Comparison of ENCODE assay signal across 23 cellular contexts in genomic region chr14:48125654-48126053, GRCh38.
DNase-seq lines count a peak whose midpoint lies in the region; ATAC-seq, FAIRE-seq and TF ChIP-seq lines count a peak whose summit lies in the region.
"Had no signal": no experiment of that assay in that cellular context is flagged by ENCODE, and none has a peak within 500 bp of the region (broad histone marks: within the 10 kb centered on the region; RNA-seq: fewer than 3 reads in every experiment).

No MANE protein-coding gene starts in this region.

- FAIRE-seq in HepG2 (lab: Jason Lieb, UNC): no peak
- FAIRE-seq: A549 had no signal

- H4K20me1 ChIP-seq in HepG2 (ENCODE audit: insufficient read depth, low read length): no peaks in the 10 kb centered on the region

- POLR2A ChIA-PET in HepG2 (lab: Yijun Ruan, JAX): no interaction called here

- no peak for ATAC-seq in stimulated activated naive B cell treated with anti-CD40 and anti-IgM and Interleukin-4, amounts not matched to agents 10 μg/mL and 1 μg/mL and 100 μg/mL, for 72 hours (replicated peaks)
- ATAC-seq in HepG2: no peak
- ATAC-seq: A549, natural killer cell, right lobe of liver had no signal

- no peaks in the 10 kb centered on the region for H3K4me1 Mint-ChIP-seq in stimulated activated naive B cell treated with anti-CD40 and anti-IgM and Interleukin-4, amounts not matched to agents 10 μg/mL and 1 μg/mL and 100 μg/mL, for 72 hours
- H3K4me1 Mint-ChIP-seq: natural killer cell had no signal

- H3K4me3 ChIP-seq in BE2C (ENCODE audit: low read depth, low read length) (no peak overlapping the region), iPS DF 6.9 (ENCODE audit: low read length) (no peak overlapping the region), HepG2 (replicated peaks in 1 of 3; ENCODE audit: insufficient read depth in 1 of 3, low read depth in 2 of 3, low read length in 3 of 3) (no peak overlapping the region)
- H3K4me3 ChIP-seq: A549, right lobe of liver, SJSA1, vagina had no signal

- H3K4me1 ChIP-seq in BE2C (peaks cover 2% of the 10 kb centered on the region), iPS DF 6.9 (ENCODE audit: control insufficient read depth, insufficient read depth, low read length) (no peaks in the 10 kb centered on the region), HepG2 (ENCODE audit: insufficient read depth, low read length) (no peaks in the 10 kb centered on the region)
- H3K4me1 ChIP-seq: A549, right lobe of liver, SJSA1, vagina had no signal

- WGBS in iPS DF 6.9 (ENCODE audit: insufficient coverage, insufficient read length): no CpG with 5 or more reads among the region's 4 CpGs
- WGBS in HepG2 (ENCODE audit: low lambda C conversion rate): 0% methylated on average over 4 of the region's 4 CpGs

- H3K27me3 Mint-ChIP-seq in stimulated activated naive B cell treated with anti-CD40 and anti-IgM and Interleukin-4, amounts not matched to agents 10 μg/mL and 1 μg/mL and 100 μg/mL, for 72 hours: no peaks in the 10 kb centered on the region
- H3K27me3 Mint-ChIP-seq: activated T-cell treated with anti-CD3 and anti-CD28 coated beads, Interleukin-2, amount 50 U/mL, for 24 hours; brain; stimulated activated naive CD8-positive, alpha-beta T cell treated with anti-CD3 and anti-CD28 coated beads, Interleukin-15, Interleukin-2, amounts not matched to agents 100 ng/mL and 50 ng/mL, for 24 hours had no signal

- no peaks in the 10 kb centered on the region for H3K9me3 Mint-ChIP-seq in stimulated activated naive B cell treated with anti-CD40 and anti-IgM and Interleukin-4, amounts not matched to agents 10 μg/mL and 1 μg/mL and 100 μg/mL, for 72 hours
- H3K9me3 Mint-ChIP-seq: activated T-cell treated with anti-CD3 and anti-CD28 coated beads, Interleukin-2, amount 50 U/mL, for 24 hours; brain; stimulated activated naive CD8-positive, alpha-beta T cell treated with anti-CD3 and anti-CD28 coated beads, Interleukin-15, Interleukin-2, amounts not matched to agents 100 ng/mL and 50 ng/mL, for 24 hours had no signal

- DNase-seq in BE2C (peak; percentile 19), H4 (ENCODE audit: low spot score) (peak; percentile 3), SHP77 (lab: John Stamatoyannopoulos, UW) (peak; percentile 75 to 81), iPS DF 6.9 (ENCODE audit: low read depth, low spot score) (peak; percentile 7), occipital lobe (lab: John Stamatoyannopoulos, UW) (no peak), HepG2 (ENCODE audit: low spot score) (no peak), AG08395 (ENCODE audit: low spot score) (no peak)
- DNase-seq in stimulated activated naive B cell treated with anti-CD40 and anti-IgM and Interleukin-4, amounts not matched to agents 10 μg/mL and 1 μg/mL and 100 μg/mL, for 72 hours: no peak
- DNase-seq: activated CD8-positive, alpha-beta memory T cell treated with anti-CD3 and anti-CD28 coated beads for 24 hours; activated T-cell treated with anti-CD3 and anti-CD28 coated beads, Interleukin-2, amount 50 U/mL, for 24 hours; effector CD8-positive, alpha-beta T cell; erythroblast; KBM-7; natural killer cell; NCI-H1436 treated with DMSO at 0.1 percent for 48 hours; NK-92 treated with Interleukin-12 subunit alpha and Interleukin-12 subunit beta, amount 100 ng/mL, for 24 hours; right lobe of liver; stimulated activated CD4-positive, alpha-beta T cell treated with anti-CD3 and anti-CD28 coated beads, Interleukin-15, amount 100 ng/mL, for 24 hours had no signal

- no TSS peak for BruUV-seq in HepG2 (replicated peaks; lab: Mats Ljungman, UMichigan)

- H2AFZ ChIP-seq in HepG2 (ENCODE audit: low read length): no peak overlapping the region

- CTCF ChIA-PET in HepG2 (lab: Yijun Ruan, JAX; ENCODE audit: low intra/inter-chr PET ratio, low total read pairs): no interaction called here

- TF ChIP-seq RAD21 in HepG2 (CRISPR knock-in tag; IDR thresholded peaks at IDR 0.05): no peak

- intact Hi-C loops in HepG2 (cut with micrococcal nuclease; ENCODE audit: unreplicated experiment): no loop called here

- no peaks in the 10 kb centered on the region for H3K27me3 ChIP-seq in BE2C
- H3K27me3 ChIP-seq in iPS DF 6.9 (ENCODE audit: control insufficient read depth, insufficient read depth, low read length): no peaks in the 10 kb centered on the region
- no peaks in the 10 kb centered on the region for H3K27me3 ChIP-seq in HepG2 (ENCODE audit: control insufficient read depth in 1 of 2, insufficient read depth in 2 of 2, low read length in 2 of 2)
- H3K27me3 ChIP-seq: right lobe of liver, SJSA1, vagina had no signal

- H3K4me2 ChIP-seq in HepG2 (ENCODE audit: low read depth, low read length): no peak overlapping the region
- H3K4me2 ChIP-seq: A549 had no signal

- H3K9me3 ChIP-seq in BE2C (no peaks in the 10 kb centered on the region), iPS DF 6.9 (ENCODE audit: control insufficient read depth, insufficient read depth, low read length) (no peaks in the 10 kb centered on the region), HepG2 (ENCODE audit: low read length) (peaks cover 4% of the 10 kb centered on the region)
- H3K9me3 ChIP-seq: right lobe of liver, SJSA1, vagina had no signal

- H3K4me3 Mint-ChIP-seq in stimulated activated naive B cell treated with anti-CD40 and anti-IgM and Interleukin-4, amounts not matched to agents 10 μg/mL and 1 μg/mL and 100 μg/mL, for 72 hours: no peak overlapping the region
- H3K4me3 Mint-ChIP-seq: activated T-cell treated with anti-CD3 and anti-CD28 coated beads, Interleukin-2, amount 50 U/mL, for 24 hours; brain; natural killer cell; stimulated activated naive CD8-positive, alpha-beta T cell treated with anti-CD3 and anti-CD28 coated beads, Interleukin-15, Interleukin-2, amounts not matched to agents 100 ng/mL and 50 ng/mL, for 24 hours had no signal

- TF ChIP-seq CTCF in BE2C (IDR thresholded peaks at IDR 0.05; ENCODE audit: low read depth, low read length) (no peak), HepG2 (CRISPR knock-in tag; IDR thresholded peaks at IDR 0.05) (no peak)

- TF ChIP-seq EP300 in HepG2 (IDR thresholded peaks at IDR 0.05; ENCODE audit: low read depth in 2 of 2, low read length in 2 of 2): no peak
- TF ChIP-seq EP300 in HepG2 (CRISPR knock-in tag; IDR thresholded peaks at IDR 0.05; ENCODE audit: borderline replicate concordance): no peak

- H3K79me2 ChIP-seq in HepG2 (ENCODE audit: insufficient read depth, low read length): no peaks in the 10 kb centered on the region

- no peaks in the 10 kb centered on the region for H3K36me3 ChIP-seq in BE2C
- no peaks in the 10 kb centered on the region for H3K36me3 ChIP-seq in iPS DF 6.9 (ENCODE audit: control insufficient read depth, insufficient read depth, low read length)
- no peaks in the 10 kb centered on the region for H3K36me3 ChIP-seq in HepG2 (replicated peaks in 1 of 2; ENCODE audit: control insufficient read depth in 1 of 2, insufficient read depth in 2 of 2, low read length in 2 of 2)
- H3K36me3 ChIP-seq: right lobe of liver, SJSA1, vagina had no signal

- H3K36me3 Mint-ChIP-seq in stimulated activated naive B cell treated with anti-CD40 and anti-IgM and Interleukin-4, amounts not matched to agents 10 μg/mL and 1 μg/mL and 100 μg/mL, for 72 hours: no peaks in the 10 kb centered on the region
- H3K36me3 Mint-ChIP-seq: brain, natural killer cell had no signal

- in situ Hi-C loops in HepG2 (cut with HindIII; ENCODE audit: extremely low pct_ligation_motif_present, low pct_unique_long_range_greater_than_20kb): no loop called here

- H3K27ac Mint-ChIP-seq in stimulated activated naive B cell treated with anti-CD40 and anti-IgM and Interleukin-4, amounts not matched to agents 10 μg/mL and 1 μg/mL and 100 μg/mL, for 72 hours: no peak overlapping the region
- H3K27ac Mint-ChIP-seq: activated T-cell treated with anti-CD3 and anti-CD28 coated beads, Interleukin-2, amount 50 U/mL, for 24 hours; brain; natural killer cell; stimulated activated naive CD8-positive, alpha-beta T cell treated with anti-CD3 and anti-CD28 coated beads, Interleukin-15, Interleukin-2, amounts not matched to agents 100 ng/mL and 50 ng/mL, for 24 hours had no signal

- no peak overlapping the region for H3K27ac ChIP-seq in iPS DF 6.9 (ENCODE audit: low read length)
- no peak overlapping the region for H3K27ac ChIP-seq in HepG2 (ENCODE audit: extremely low read length, insufficient read depth, low read length)
- H3K27ac ChIP-seq: A549, right lobe of liver, SJSA1, vagina had no signal

- no peak for TF ChIP-seq POLR2A in HepG2 (IDR thresholded peaks at IDR 0.05; ENCODE audit: insufficient read depth in 1 of 2, low read depth in 2 of 2, low read length in 2 of 2)

- H3K9ac ChIP-seq in HepG2 (ENCODE audit: insufficient read depth, low read depth, low read length): no peak overlapping the region

TF ChIP-seq in HepG2, 621 proteins besides CTCF, POLR2A, EP300 and RAD21 (continues in another document):
- no peak for TF ChIP-seq ZNF7 (CRISPR knock-in tag; IDR thresholded peaks at IDR 0.05)
- no peak for TF ChIP-seq ZNF121 (CRISPR knock-in tag; IDR thresholded peaks at IDR 0.05)
- TF ChIP-seq HNRNPUL1 (IDR thresholded peaks at IDR 0.05; ENCODE audit: low read depth, low read length): no peak
- no peak for TF ChIP-seq SMAD1 (CRISPR knock-in tag; IDR thresholded peaks at IDR 0.05; ENCODE audit: borderline replicate concordance, low read depth)
- no peak for TF ChIP-seq IKZF1 (IDR thresholded peaks at IDR 0.05)
- no peak for TF ChIP-seq ZNF597 (CRISPR knock-in tag; IDR thresholded peaks at IDR 0.05)
- no peak for TF ChIP-seq TP53 (CRISPR knock-in tag; conservative IDR thresholded peaks at IDR 0.05)
- no peak for TF ChIP-seq ZNF562 (CRISPR knock-in tag; IDR thresholded peaks at IDR 0.05; ENCODE audit: borderline replicate concordance)
- TF ChIP-seq SOX13 (IDR thresholded peaks at IDR 0.05): no peak
- no peak for TF ChIP-seq SOX13 (CRISPR knock-in tag; conservative IDR thresholded peaks at IDR 0.05 in 1 of 2, IDR thresholded peaks at IDR 0.05 in 1 of 2)
- TF ChIP-seq MEIS2 (CRISPR knock-in tag; IDR thresholded peaks at IDR 0.05): no peak

Comparison
In these comparisons a context has a peak if more than half of its experiments do, and no peak if none do; other contexts are left out.
1. DNase-seq: peak in BE2C (single experiment), H4 (single experiment), SHP77 (2 of 2) and iPS DF 6.9 (single experiment); none in stimulated activated naive B cell treated with anti-CD40 and anti-IgM and Interleukin-4, amounts not matched to agents 10 μg/mL and 1 μg/mL and 100 μg/mL, for 72 hours (single experiment), occipital lobe (single experiment), HepG2 (single experiment) and AG08395 (single experiment).